ENCODE assay signal across 8 cellular contexts in the genomic region with DNA sequence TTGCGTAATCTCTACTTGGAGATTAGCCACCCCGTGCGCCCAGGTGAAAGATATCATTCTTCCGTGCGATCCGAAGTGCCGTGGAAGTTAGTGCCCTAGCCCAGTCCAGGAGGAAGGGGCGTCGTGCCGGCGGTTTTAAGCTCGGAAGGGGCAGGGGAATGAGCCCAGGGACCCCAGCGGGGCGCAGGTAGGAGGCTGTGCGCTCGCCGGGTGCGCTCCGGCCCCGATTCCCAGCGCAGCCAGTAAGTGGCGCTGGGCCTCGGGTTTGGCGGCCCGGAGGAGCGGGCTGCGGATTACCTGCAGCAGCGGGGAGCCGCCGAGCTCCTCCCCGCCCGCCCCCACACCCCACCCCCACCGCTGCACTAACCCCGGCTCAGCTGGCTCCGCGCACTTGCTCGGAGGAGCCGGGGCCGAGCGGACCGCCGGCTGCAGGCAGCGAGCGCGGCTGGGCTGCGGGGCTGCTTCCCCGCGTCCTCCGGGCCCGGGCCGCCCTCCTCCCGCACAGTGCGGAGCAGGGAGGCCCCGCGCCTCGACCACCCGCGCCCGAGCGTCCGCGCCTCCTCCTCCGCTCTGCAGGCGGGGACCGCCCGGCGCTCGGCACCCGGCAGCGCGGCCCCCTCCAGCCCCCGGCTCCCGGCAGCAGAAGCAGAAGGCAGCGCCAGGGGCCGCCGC. TPM values are rescaled to one million over a fixed set of nuclear protein-coding genes. Genes with fewer than 3 reads are reported as not detected.
DNase-seq lines count a peak whose midpoint lies in the region; ATAC-seq lines count a peak whose summit lies in the region.

A gene (plus strand): TSS at position 390 of the 672 bp plus-strand sequence. CDS start 338 bp downstream, outside the sequence.

- DNase-seq in activated T-helper 1 cell treated with anti-CD3 and anti-CD28 coated beads, Interleukin-12 subunit alpha, Interleukin-12 subunit beta, Interleukin-2, Interleukin-4 antibody, amounts not matched to agents 30 ng/mL and 10 ng/mL and 1 ng/mL, durations not matched to agents 14 hours and 24 hours and 36 hours (ENCODE audit: low spot score): no peak
- DNase-seq in iPS DF 19.7 (ENCODE audit: low read depth, low spot score): peak; percentile 33
- no peak for DNase-seq in ureter (ENCODE audit: low spot score)
- DNase-seq in inferior parietal cortex (ENCODE audit: extremely low spot score): no peak

- no peaks in the 10 kb centered on the region for H3K9me3 Mint-ChIP-seq in activated T-helper 1 cell treated with anti-CD3 and anti-CD28 coated beads, Interleukin-12 subunit alpha, Interleukin-12 subunit beta, Interleukin-2, Interleukin-4 antibody, amounts not matched to agents 30 ng/mL and 10 ng/mL and 1 ng/mL, durations not matched to agents 14 hours and 24 hours and 36 hours

- H3K27ac ChIP-seq in HUES48 (ENCODE audit: low read depth, low read length) (no peak within 1 kb of the TSS), skin epidermis (peak within 1 kb of the TSS in 1 of 21 experiments; percentile 50)

- H3K27me3 Mint-ChIP-seq in activated T-helper 1 cell treated with anti-CD3 and anti-CD28 coated beads, Interleukin-12 subunit alpha, Interleukin-12 subunit beta, Interleukin-2, Interleukin-4 antibody, amounts not matched to agents 30 ng/mL and 10 ng/mL and 1 ng/mL, durations not matched to agents 14 hours and 24 hours and 36 hours (ENCODE audit: insufficient read depth): peaks cover 52% of the 10 kb centered on the region

- intact Hi-C loops in activated T-helper 1 cell treated with anti-CD3 and anti-CD28 coated beads, Interleukin-12 subunit alpha, Interleukin-12 subunit beta, Interleukin-2, Interleukin-4 antibody, amounts not matched to agents 30 ng/mL and 10 ng/mL and 1 ng/mL, durations not matched to agents 14 hours and 24 hours and 36 hours (cut with micrococcal nuclease): loop anchor here (10.0 kb wide), 1 partner anchor 287 kb away; no protein-coding TSS in a partner anchor

- H3K4me3 Mint-ChIP-seq in activated T-helper 1 cell treated with anti-CD3 and anti-CD28 coated beads, Interleukin-12 subunit alpha, Interleukin-12 subunit beta, Interleukin-2, Interleukin-4 antibody, amounts not matched to agents 30 ng/mL and 10 ng/mL and 1 ng/mL, durations not matched to agents 14 hours and 24 hours and 36 hours: peak within 1 kb of the TSS; percentile 32

- H3K9me3 ChIP-seq in HUES48 (ENCODE audit: control insufficient read depth, insufficient read depth, low read length): no peaks in the 10 kb centered on the region

- H3K36me3 ChIP-seq in HUES48 (ENCODE audit: control insufficient read depth, insufficient read depth, low read length): no peaks in the 10 kb centered on the region

- peaks cover 40% of the 10 kb centered on the region for H3K27me3 ChIP-seq in HUES48 (ENCODE audit: control insufficient read depth, insufficient read depth, low read length)

- H3K9ac ChIP-seq in HUES48 (ENCODE audit: low read depth, low read length): no peak within 1 kb of the TSS; the same call in 1 of the 2 replicates

- peak within 1 kb of the TSS; percentile 72 for H3K4me3 ChIP-seq in HUES48 (ENCODE audit: low read depth, low read length)
- H3K4me3 ChIP-seq in skin epidermis: peak within 1 kb of the TSS; percentile 6 to 46 (median 21)

- no peaks in the 10 kb centered on the region for H3K36me3 Mint-ChIP-seq in activated T-helper 1 cell treated with anti-CD3 and anti-CD28 coated beads, Interleukin-12 subunit alpha, Interleukin-12 subunit beta, Interleukin-2, Interleukin-4 antibody, amounts not matched to agents 30 ng/mL and 10 ng/mL and 1 ng/mL, durations not matched to agents 14 hours and 24 hours and 36 hours (ENCODE audit: low read depth)

- H3K4me1 ChIP-seq in HUES48 (ENCODE audit: control insufficient read depth, insufficient read depth, low read length): peaks cover 44% of the 10 kb centered on the region

- peak within 1 kb of the TSS; percentile 31 for H3K27ac Mint-ChIP-seq in activated T-helper 1 cell treated with anti-CD3 and anti-CD28 coated beads, Interleukin-12 subunit alpha, Interleukin-12 subunit beta, Interleukin-2, Interleukin-4 antibody, amounts not matched to agents 30 ng/mL and 10 ng/mL and 1 ng/mL, durations not matched to agents 14 hours and 24 hours and 36 hours

- ATAC-seq in HG03432 (IDR thresholded peaks at IDR 0.05; ENCODE audit: unreplicated experiment) (no peak), HG02798 (IDR thresholded peaks at IDR 0.05; ENCODE audit: poor library complexity, unreplicated experiment) (no peak)

- peaks cover 4% of the 10 kb centered on the region for H3K4me1 Mint-ChIP-seq in activated T-helper 1 cell treated with anti-CD3 and anti-CD28 coated beads, Interleukin-12 subunit alpha, Interleukin-12 subunit beta, Interleukin-2, Interleukin-4 antibody, amounts not matched to agents 30 ng/mL and 10 ng/mL and 1 ng/mL, durations not matched to agents 14 hours and 24 hours and 36 hours (ENCODE audit: low read depth)

RNA-seq across cellular contexts. Expression of the gene that starts here (rescaled TPM):
- total RNA-seq in activated T-helper 1 cell treated with anti-CD3 and anti-CD28 coated beads, Interleukin-12 subunit alpha, Interleukin-12 subunit beta, Interleukin-2, Interleukin-4 antibody, amounts not matched to agents 30 ng/mL and 10 ng/mL and 1 ng/mL, durations not matched to agents 14 hours and 24 hours and 36 hours: not detected in 2 replicates
- total RNA-seq in ureter: 5.5 TPM
